ENCODE assay signal across 27 cellular contexts in the genomic region with DNA sequence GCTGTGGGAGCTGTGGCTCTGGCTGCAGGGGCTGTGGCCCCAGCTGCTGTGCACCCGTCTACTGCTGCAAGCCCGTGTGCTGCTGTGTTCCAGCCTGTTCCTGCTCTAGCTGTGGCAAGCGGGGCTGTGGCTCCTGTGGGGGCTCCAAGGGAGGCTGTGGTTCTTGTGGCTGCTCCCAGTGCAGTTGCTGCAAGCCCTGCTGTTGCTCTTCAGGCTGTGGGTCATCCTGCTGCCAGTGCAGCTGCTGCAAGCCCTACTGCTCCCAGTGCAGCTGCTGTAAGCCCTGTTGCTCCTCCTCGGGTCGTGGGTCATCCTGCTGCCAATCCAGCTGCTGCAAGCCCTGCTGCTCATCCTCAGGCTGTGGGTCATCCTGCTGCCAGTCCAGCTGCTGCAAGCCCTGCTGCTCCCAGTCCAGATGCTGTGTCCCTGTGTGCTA. TPM values are rescaled to one million over a fixed set of nuclear protein-coding genes. Genes with fewer than 3 reads are reported as not detected.
DNase-seq lines count a peak whose midpoint lies in the region; ATAC-seq and TF ChIP-seq lines count a peak whose summit lies in the region.
"Had no signal": no experiment of that assay in that cellular context is flagged by ENCODE, and none has a peak within 500 bp of the region (broad histone marks: within the 10 kb centered on the region; RNA-seq: fewer than 3 reads in every experiment).

No MANE protein-coding gene starts in this region.

- H3K4me2 ChIP-seq in neural progenitor cell, result no peak overlapping the region
- H3K4me2 ChIP-seq: SK-N-SH had no signal

- H2AFZ ChIP-seq in neural progenitor cell (replicated peaks), result peak overlapping the region; percentile 26

- no peak for ATAC-seq in heart left ventricle
- ATAC-seq: activated T-cell treated with anti-CD3 and anti-CD28 coated beads, Interleukin-2, amount 50 U/mL, for 72 hours; effector memory CD8-positive, alpha-beta T cell; esophagus mucosa; left ventricle myocardium superior had no signal

- no peak overlapping the region for H3K27ac Mint-ChIP-seq in neural progenitor cell
- H3K27ac Mint-ChIP-seq: activated CD4-positive, alpha-beta T cell treated with anti-CD3 and anti-CD28 coated beads, Interleukin-2, amount 10 ng/mL, durations not matched to agents 24 days and 14 days; activated naive CD4-positive, alpha-beta T cell treated with anti-CD3 and anti-CD28 coated beads for 36 hours; activated T-cell treated with anti-CD3 and anti-CD28 coated beads, Interleukin-2, amount 50 U/mL, for 72 hours; effector memory CD8-positive, alpha-beta T cell; nephron; type B pancreatic cell had no signal

- no peak overlapping the region for H3K4me3 ChIP-seq in neural progenitor cell
- H3K4me3 ChIP-seq in heart left ventricle, result no peak overlapping the region
- H3K4me3 ChIP-seq: breast epithelium, colonic mucosa, sigmoid colon had no signal

- H3K4me1 ChIP-seq in neural progenitor cell (no peaks in the 10 kb centered on the region), heart left ventricle (peaks cover 0 to 9% (median 0%) of the 10 kb centered on the region in 12 donors)
- H3K4me1 ChIP-seq: breast epithelium, colonic mucosa, sigmoid colon had no signal

- H3K27me3 ChIP-seq in neural progenitor cell (no peaks in the 10 kb centered on the region), heart left ventricle (peaks cover 0 to 11% (median 0%) of the 10 kb centered on the region in 9 donors)
- H3K27me3 ChIP-seq: breast epithelium, colonic mucosa had no signal

- H3K9ac ChIP-seq in neural progenitor cell, result no peak overlapping the region
- H3K9ac ChIP-seq: SK-N-SH had no signal

- no peaks in the 10 kb centered on the region for H3K36me3 ChIP-seq in neural progenitor cell
- H3K36me3 ChIP-seq in heart left ventricle, result no peaks in the 10 kb centered on the region
- H3K36me3 ChIP-seq: breast epithelium, colonic mucosa, sigmoid colon had no signal

- no peaks in the 10 kb centered on the region for H4K20me1 ChIP-seq in neural progenitor cell (ENCODE audit: low read depth)

- no peak for TF ChIP-seq POLR2A in heart left ventricle (IDR thresholded peaks at IDR 0.05)

- TF ChIP-seq CTCF in neural progenitor cell (IDR thresholded peaks at IDR 0.05), result no peak
- no peak for TF ChIP-seq CTCF in heart left ventricle (IDR thresholded peaks at IDR 0.05)

- H3K9me3 Mint-ChIP-seq in neural progenitor cell, result peaks cover 10% of the 10 kb centered on the region
- H3K9me3 Mint-ChIP-seq: activated naive CD4-positive, alpha-beta T cell treated with anti-CD3 and anti-CD28 coated beads for 36 hours; effector memory CD8-positive, alpha-beta T cell had no signal

- DNase-seq in DMS53 (lab: John Stamatoyannopoulos, UW) (peak; percentile 31), DMS53 treated with DMSO at 0.1 percent for 48 hours (lab: John Stamatoyannopoulos, UW; ENCODE audit: unreplicated experiment) (no peak), neural progenitor cell (ENCODE audit: low spot score) (peak; percentile 13), heart left ventricle (no peak)
- DNase-seq: activated CD4-positive, alpha-beta T cell treated with anti-CD3 and anti-CD28 coated beads, Interleukin-2, amount 10 ng/mL, durations not matched to agents 24 days and 14 days; activated naive CD4-positive, alpha-beta T cell treated with anti-CD3 and anti-CD28 coated beads for 36 hours; activated T-cell treated with anti-CD3 and anti-CD28 coated beads, Interleukin-2, amount 50 U/mL, for 72 hours; amniotic stem cell; CD8-positive, alpha-beta memory T cell; colonic mucosa; DMS153; effector memory CD8-positive, alpha-beta T cell; foreskin melanocyte; hippocampal formation; left ventricle myocardium superior; midbrain; NCI-H187 treated with DMSO at 0.1 percent for 48 hours; NCI-H69; posterior cingulate gyrus; sigmoid colon; SK-N-SH; T-helper 2 cell had no signal

- no peak overlapping the region for H3K4me3 Mint-ChIP-seq in neural progenitor cell
- H3K4me3 Mint-ChIP-seq: activated CD4-positive, alpha-beta T cell treated with anti-CD3 and anti-CD28 coated beads, Interleukin-2, amount 10 ng/mL, durations not matched to agents 24 days and 14 days; activated naive CD4-positive, alpha-beta T cell treated with anti-CD3 and anti-CD28 coated beads for 36 hours; activated T-cell treated with anti-CD3 and anti-CD28 coated beads, Interleukin-2, amount 50 U/mL, for 72 hours; CD8-positive, alpha-beta memory T cell; effector memory CD8-positive, alpha-beta T cell; nephron; type B pancreatic cell had no signal

- no peaks in the 10 kb centered on the region for H3K79me2 ChIP-seq in neural progenitor cell (ENCODE audit: low read depth)

- H3K27ac ChIP-seq in neural progenitor cell (no peak overlapping the region), heart left ventricle (no peak overlapping the region)
- H3K27ac ChIP-seq: 22Rv1, breast epithelium, colonic mucosa, sigmoid colon had no signal

- peaks cover 21% of the 10 kb centered on the region for H3K4me1 Mint-ChIP-seq in neural progenitor cell
- H3K4me1 Mint-ChIP-seq: activated CD4-positive, alpha-beta T cell treated with anti-CD3 and anti-CD28 coated beads, Interleukin-2, amount 10 ng/mL, durations not matched to agents 24 days and 14 days had no signal

- H3F3A ChIP-seq in neural progenitor cell (ENCODE audit: low read depth), result no peaks in the 10 kb centered on the region

- H3K9me3 ChIP-seq in neural progenitor cell (ENCODE audit: low read depth) (no peaks in the 10 kb centered on the region), heart left ventricle (no peaks in the 10 kb centered on the region)
- H3K9me3 ChIP-seq: colonic mucosa, sigmoid colon, SK-N-SH had no signal

- 7 to 40% (median 29%) methylated on average over 1 to 5 of the region's 5 CpGs for WGBS in heart left ventricle, 4 donors

- peaks cover 4% of the 10 kb centered on the region for H3K36me3 Mint-ChIP-seq in neural progenitor cell
- H3K36me3 Mint-ChIP-seq: CD8-positive, alpha-beta memory T cell; type B pancreatic cell had no signal

- intact Hi-C loops in heart left ventricle (cut with DNase I), result no loop called here

- H3K27me3 Mint-ChIP-seq in neural progenitor cell (ENCODE audit: insufficient read depth, low read depth), result peaks cover 4% of the 10 kb centered on the region

RNA-seq across cellular contexts. Expression of a gene that starts 0.5 kb away (rescaled TPM):
- total RNA-seq in neural progenitor cell (ENCODE audit: low replicate concordance) (0.15 TPM in 1 of 2 replicates, not detected in the other), heart left ventricle (not detected)
- polyA plus RNA-seq in heart left ventricle, result not detected
- total RNA-seq: activated CD4-positive, alpha-beta T cell treated with anti-CD3 and anti-CD28 coated beads, Interleukin-2, amount 10 ng/mL, durations not matched to agents 24 days and 14 days; activated naive CD4-positive, alpha-beta T cell treated with anti-CD3 and anti-CD28 coated beads for 36 hours; CD8-positive, alpha-beta memory T cell; left ventricle myocardium superior had no signal
- polyA plus RNA-seq: CD8-positive, alpha-beta memory T cell; SK-N-SH had no signal

RNA-seq across cellular contexts. Expression of a gene that starts 10.9 kb away (rescaled TPM):
- total RNA-seq in neural progenitor cell (ENCODE audit: low replicate concordance) (not detected in 2 replicates), heart left ventricle (not detected)
- polyA plus RNA-seq in heart left ventricle, result under 1 TPM in 1 of 2 donors, not detected in 1; 0.19 TPM
- total RNA-seq: activated CD4-positive, alpha-beta T cell treated with anti-CD3 and anti-CD28 coated beads, Interleukin-2, amount 10 ng/mL, durations not matched to agents 24 days and 14 days; activated naive CD4-positive, alpha-beta T cell treated with anti-CD3 and anti-CD28 coated beads for 36 hours; activated T-cell treated with anti-CD3 and anti-CD28 coated beads, Interleukin-2, amount 50 U/mL, for 72 hours; CD8-positive, alpha-beta memory T cell; left ventricle myocardium superior; sigmoid colon had no signal
- polyA plus RNA-seq: CD8-positive, alpha-beta memory T cell; SK-N-SH had no signal

RNA-seq across cellular contexts. Expression of a gene that starts 16.6 kb away (rescaled TPM):
- 0.12 TPM in 1 of 2 replicates, not detected in the other for total RNA-seq in neural progenitor cell (ENCODE audit: low replicate concordance)
- total RNA-seq in heart left ventricle, result not detected
- polyA plus RNA-seq in heart left ventricle, result not detected
- total RNA-seq: activated CD4-positive, alpha-beta T cell treated with anti-CD3 and anti-CD28 coated beads, Interleukin-2, amount 10 ng/mL, durations not matched to agents 24 days and 14 days; activated naive CD4-positive, alpha-beta T cell treated with anti-CD3 and anti-CD28 coated beads for 36 hours; activated T-cell treated with anti-CD3 and anti-CD28 coated beads, Interleukin-2, amount 50 U/mL, for 72 hours; breast epithelium; CD8-positive, alpha-beta memory T cell; left ventricle myocardium superior; sigmoid colon had no signal
- polyA plus RNA-seq: CD8-positive, alpha-beta memory T cell; SK-N-SH had no signal

RNA-seq across cellular contexts. Expression of a gene that starts 21.7 kb away (rescaled TPM):
- total RNA-seq in neural progenitor cell (ENCODE audit: low replicate concordance) (not detected in 2 replicates), heart left ventricle (not detected)
- polyA plus RNA-seq in heart left ventricle, result not detected
- total RNA-seq: activated CD4-positive, alpha-beta T cell treated with anti-CD3 and anti-CD28 coated beads, Interleukin-2, amount 10 ng/mL, durations not matched to agents 24 days and 14 days; activated naive CD4-positive, alpha-beta T cell treated with anti-CD3 and anti-CD28 coated beads for 36 hours; activated T-cell treated with anti-CD3 and anti-CD28 coated beads, Interleukin-2, amount 50 U/mL, for 72 hours; CD8-positive, alpha-beta memory T cell; left ventricle myocardium superior had no signal
- polyA plus RNA-seq: CD8-positive, alpha-beta memory T cell had no signal

RNA-seq across cellular contexts. Expression of a gene that starts 33.9 kb away (rescaled TPM):
- total RNA-seq in neural progenitor cell (ENCODE audit: low replicate concordance) (not detected in 2 replicates), heart left ventricle (not detected)
- polyA plus RNA-seq in heart left ventricle, result not detected
- total RNA-seq: activated CD4-positive, alpha-beta T cell treated with anti-CD3 and anti-CD28 coated beads, Interleukin-2, amount 10 ng/mL, durations not matched to agents 24 days and 14 days; activated naive CD4-positive, alpha-beta T cell treated with anti-CD3 and anti-CD28 coated beads for 36 hours; activated T-cell treated with anti-CD3 and anti-CD28 coated beads, Interleukin-2, amount 50 U/mL, for 72 hours; breast epithelium; CD8-positive, alpha-beta memory T cell; colonic mucosa; esophagus mucosa; left ventricle myocardium superior; sigmoid colon had no signal
- polyA plus RNA-seq: CD8-positive, alpha-beta memory T cell; sigmoid colon; SK-N-SH had no signal

Comparison
In these comparisons a context has a peak if more than half of its experiments do, and no peak if none do; other contexts are left out.
1. DNase-seq: peak in DMS53 (single experiment) and neural progenitor cell (single experiment); none in DMS53 treated with DMSO at 0.1 percent for 48 hours (single experiment) and heart left ventricle (0 of 5).